12 cellular contexts compared by ENCODE assay signal in the genomic region with DNA sequence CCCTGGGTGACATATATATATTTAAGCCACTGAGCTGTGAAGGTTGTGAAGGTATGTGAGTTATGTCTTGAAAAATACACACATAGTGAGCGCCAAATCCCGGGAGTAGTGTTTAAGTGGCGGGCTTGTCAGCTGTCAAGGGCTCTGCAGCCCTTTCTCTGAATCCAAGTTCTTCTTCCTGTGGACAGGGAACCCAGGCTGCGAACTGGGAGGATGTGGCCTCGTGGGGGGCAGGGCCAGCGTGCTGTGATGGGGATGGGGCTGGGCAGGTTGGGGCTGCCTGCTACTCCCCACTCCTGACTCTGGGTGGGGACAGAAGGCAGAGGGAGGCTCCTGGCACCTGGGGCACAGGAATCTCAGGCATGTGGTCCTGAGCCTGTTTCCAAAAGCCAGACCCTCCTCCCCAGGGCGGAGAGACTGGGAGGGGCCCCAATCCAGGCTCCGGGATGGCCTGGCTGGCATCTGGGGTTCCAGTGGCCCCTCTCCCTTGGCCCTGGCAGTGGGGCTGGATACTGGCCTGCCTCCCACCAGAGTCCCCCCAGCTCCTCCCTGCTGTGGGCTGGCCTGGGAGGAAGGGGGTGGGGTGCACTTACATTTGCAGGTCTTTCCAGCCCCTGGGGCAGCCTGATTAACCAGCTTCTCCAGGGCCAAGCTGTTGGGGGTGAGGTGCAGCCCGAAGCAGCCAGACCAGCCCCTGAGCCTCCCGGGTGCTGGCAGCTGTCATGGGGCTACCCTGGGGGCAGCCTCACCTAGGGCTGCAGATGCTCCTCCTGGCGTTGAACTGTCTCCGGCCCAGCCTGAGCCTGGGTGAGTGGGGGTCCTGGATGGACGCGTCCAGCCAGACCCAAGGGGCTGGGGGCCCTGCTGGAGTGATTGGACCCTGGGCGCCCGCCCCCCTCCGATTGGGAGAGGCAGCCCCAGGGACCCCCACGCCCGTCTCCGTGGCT. TPM values are rescaled to one million over a fixed set of nuclear protein-coding genes. Genes with fewer than 3 reads are reported as not detected.
DNase-seq lines count a peak whose midpoint lies in the region; TF ChIP-seq lines count a peak whose summit lies in the region.
"Had no signal": no experiment of that assay in that cellular context is flagged by ENCODE, and none has a peak within 500 bp of the region (broad histone marks: within the 10 kb centered on the region; RNA-seq: fewer than 3 reads in every experiment).

Gene UPK3B, plus strand, starts transcription at position 622 of the 947 bp plus-strand sequence. Its CDS starts 101 bp downstream, at position 723.

- no peaks in the 10 kb centered on the region for H3K9me3 ChIP-seq in H9 (ENCODE audit: control insufficient read depth, low read depth, low read length)

- peak within 1 kb of the TSS; percentile 63 to 73 (median 63); a peak in 4 of 7 replicates for H3K27ac Mint-ChIP-seq in H9
- H3K27ac Mint-ChIP-seq in mesothelial cell of epicardium = peak within 1 kb of the TSS; percentile 96

- no peak within 1 kb of the TSS for H4K5ac ChIP-seq in H9 (ENCODE audit: insufficient read length, low read depth, low read length)

- peaks cover 3% of the 10 kb centered on the region; the same call in 1 of the 2 replicates for H3K4me1 ChIP-seq in H9 (ENCODE audit: insufficient read depth, low read length)

- no peak for TF ChIP-seq CTCF in H9 (conservative IDR thresholded peaks at IDR 0.05)
- no peak for TF ChIP-seq CTCF in astrocyte of the spinal cord (IDR thresholded peaks at IDR 0.05; ENCODE audit: low read depth, low read length)
- TF ChIP-seq CTCF in mesothelial cell of epicardium (IDR thresholded peaks at IDR 0.05; ENCODE audit: unreplicated experiment) = no peak

- no peak within 1 kb of the TSS for H2BK15ac ChIP-seq in H9 (ENCODE audit: low read depth, low read length)

- H3K18ac ChIP-seq in H9 (ENCODE audit: insufficient read length, low read depth, low read length) = no peak within 1 kb of the TSS

- peak within 1 kb of the TSS; percentile 58; the same call in 1 of the 2 replicates for H3K14ac ChIP-seq in H9 (ENCODE audit: insufficient read depth, low read length)

- H3K79me2 ChIP-seq in H9 (ENCODE audit: insufficient read depth, low read length) = no peaks in the 10 kb centered on the region

- DNase-seq in D341Med (ENCODE audit: low spot score) (peak; percentile 49), H9 (peak; percentile 73), astrocyte of the spinal cord (ENCODE audit: low read depth, low spot score) (peak; percentile 11), mesothelial cell of epicardium (ENCODE audit: low spot score in 2 of 2, unreplicated experiment in 2 of 2) (peak in 1 of 2 experiments; percentile 70), NCI-H1417 treated with DMSO at 0.1 percent for 48 hours (lab: John Stamatoyannopoulos, UW) (no peak), NCI-H187 treated with DMSO at 0.1 percent for 48 hours (lab: John Stamatoyannopoulos, UW) (no peak), DMS79 (lab: John Stamatoyannopoulos, UW) (no peak)
- DNase-seq in stimulated activated CD4-positive, alpha-beta T cell treated with anti-CD3 and anti-CD28 coated beads, Interleukin-1b, Interleukin-23, amount 100 ng/mL, for 48 hours = no peak
- DNase-seq: activated naive CD4-positive, alpha-beta T cell; MV-4-11 had no signal

- no CpG with 5 or more reads among the region's 20 CpGs for WGBS in H9 (ENCODE audit: extremely low coverage, insufficient read length, low lambda C conversion rate)

- H2BK5ac ChIP-seq in H9 (ENCODE audit: insufficient read length, low read length) = no peak within 1 kb of the TSS

- no peak within 1 kb of the TSS for H2AFZ ChIP-seq in H9 (ENCODE audit: low read length)

- H3K9me3 Mint-ChIP-seq in H9 = no peaks in the 10 kb centered on the region
- H3K9me3 Mint-ChIP-seq in mesothelial cell of epicardium = peaks cover 4% of the 10 kb centered on the region
- H3K9me3 Mint-ChIP-seq: T-cell had no signal

- H3K36me3 Mint-ChIP-seq in H9 (ENCODE audit: insufficient read depth in 1 of 3, low read depth in 3 of 3) = peaks cover 0 to 9% (median 8%) of the 10 kb centered on the region in 3 experiments; a peak in 3 of 7 replicates
- H3K36me3 Mint-ChIP-seq in mesothelial cell of epicardium = peaks cover 5% of the 10 kb centered on the region

- in situ Hi-C loops in astrocyte of the spinal cord (cut with HindIII; ENCODE audit: low sequenced_read_pairs) = no loop called here

- H3K27me3 Mint-ChIP-seq in H9 (ENCODE audit: low read depth) (no peaks in the 10 kb centered on the region), mesothelial cell of epicardium (ENCODE audit: low read depth) (no peaks in the 10 kb centered on the region)
- H3K27me3 Mint-ChIP-seq: T-cell had no signal

- H3K4me3 Mint-ChIP-seq in H9 (peak within 1 kb of the TSS in 1 of 2 experiments; percentile 59; a peak in 2 of 5 replicates), mesothelial cell of epicardium (peak within 1 kb of the TSS; percentile 28)
- H3K4me3 Mint-ChIP-seq: T-cell had no signal

- no peak within 1 kb of the TSS for H3K27ac ChIP-seq in H9 (ENCODE audit: insufficient read length, low read depth, low read length)

- H2BK20ac ChIP-seq in H9 (ENCODE audit: low read depth, low read length, poor library complexity, severe bottlenecking) = no peak within 1 kb of the TSS

- no peak within 1 kb of the TSS for H2BK12ac ChIP-seq in H9 (ENCODE audit: insufficient read length, low read depth, low read length)

- no peak within 1 kb of the TSS for H4K91ac ChIP-seq in H9 (ENCODE audit: insufficient read length, low read depth, low read length)

- H3K79me1 ChIP-seq in H9 (ENCODE audit: insufficient read depth, low read depth, low read length, poor library complexity, severe bottlenecking) = no peaks in the 10 kb centered on the region

- H2AK5ac ChIP-seq in H9 (ENCODE audit: insufficient read length, low read length) = no peak within 1 kb of the TSS

- H4K8ac ChIP-seq in H9 (replicated peaks; ENCODE audit: insufficient read length, low read depth, low read length) = no peak within 1 kb of the TSS

- H3K4me1 Mint-ChIP-seq in H9 (peaks cover 4 to 8% of the 10 kb centered on the region in 2 experiments), mesothelial cell of epicardium (peaks cover 6% of the 10 kb centered on the region)

- H3K9ac ChIP-seq in H9 (ENCODE audit: extremely low read depth, insufficient read length, low read length) = no peak within 1 kb of the TSS

- no peaks in the 10 kb centered on the region for H4K20me1 ChIP-seq in H9 (ENCODE audit: control insufficient read depth, insufficient read depth, insufficient read length)

- H3K27me3 ChIP-seq in H9 (ENCODE audit: insufficient read depth, low read length) = no peaks in the 10 kb centered on the region

- H3K4me2 ChIP-seq in H9 (ENCODE audit: insufficient read depth, insufficient read length, low read length) = no peak within 1 kb of the TSS

- no peak within 1 kb of the TSS for H3K23ac ChIP-seq in H9 (ENCODE audit: insufficient read length, low read depth, low read length)

- H3K56ac ChIP-seq in H9 (ENCODE audit: insufficient read length, low read depth, low read length) = no peak within 1 kb of the TSS

- no peak within 1 kb of the TSS for H3K4me3 ChIP-seq in astrocyte of the spinal cord (ENCODE audit: low read depth, low read length)

- H3K4ac ChIP-seq in H9 (ENCODE audit: low read depth, low read length) = no peak within 1 kb of the TSS

- no peak within 1 kb of the TSS for H2BK120ac ChIP-seq in H9 (ENCODE audit: low read depth, low read length, poor library complexity, severe bottlenecking)

- H3K23me2 ChIP-seq in H9 (ENCODE audit: insufficient read length, low read depth, low read length, poor library complexity, severe bottlenecking) = no peaks in the 10 kb centered on the region

- H3T11ph ChIP-seq in H9 (ENCODE audit: low read length) = no peak within 1 kb of the TSS

RNA-seq across cellular contexts. Expression of gene UPK3B, which starts in this region (rescaled TPM):
- total RNA-seq in H9 (2021) = 2.1 and 3.5 TPM in 2 replicates
- total RNA-seq in mesothelial cell of epicardium = 49.5 to 56.9 TPM (median 50.1 TPM) in 3 replicates
- total RNA-seq: frontal cortex had no signal

Comparison
In these comparisons a context has a peak if more than half of its experiments do, and no peak if none do; other contexts are left out.
1. RNA of gene UPK3B (total RNA-seq): 49.5 to 56.9 TPM in mesothelial cell of epicardium; 2.1 to 3.5 TPM in H9; every median in the first group is over 10 times any median in the second.
2. DNase-seq: peak in D341Med (single experiment), H9 (single experiment) and astrocyte of the spinal cord (single experiment); none in NCI-H1417 treated with DMSO at 0.1 percent for 48 hours (single experiment), stimulated activated CD4-positive, alpha-beta T cell treated with anti-CD3 and anti-CD28 coated beads, Interleukin-1b, Interleukin-23, amount 100 ng/mL, for 48 hours (single experiment), NCI-H187 treated with DMSO at 0.1 percent for 48 hours (single experiment) and DMS79 (single experiment).